In the genomic region with DNA sequence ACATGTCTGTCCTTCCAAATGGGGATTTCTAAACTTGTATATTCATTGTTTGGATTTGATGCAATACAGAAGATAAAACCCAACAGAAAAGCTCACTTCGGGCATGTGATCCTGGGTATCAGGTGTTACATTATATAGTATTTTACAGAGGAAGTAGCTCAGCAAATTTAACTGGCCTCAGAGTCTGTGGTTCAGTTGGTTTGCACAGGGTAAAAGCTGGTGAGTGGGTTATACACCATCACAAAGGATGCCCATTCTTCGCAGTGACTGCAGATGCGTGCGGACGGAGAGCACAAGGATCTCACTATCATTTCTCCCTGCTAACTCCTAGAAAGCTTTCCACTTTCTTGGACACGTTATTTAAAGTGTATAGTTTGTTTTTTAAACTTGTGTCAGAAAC, we compare ENCODE assay signal across 9 cellular contexts.
"Had no signal": no experiment of that assay in that cellular context is flagged by ENCODE, and none has a peak within 500 bp of the region (broad histone marks: within the 10 kb centered on the region; RNA-seq: fewer than 3 reads in every experiment).

No MANE protein-coding gene starts in this region.

- H2AFZ ChIP-seq: GM23338 had no signal

- H3K27ac Mint-ChIP-seq: GM23338, HFFc6 had no signal

- H3K27ac ChIP-seq: KMS-11 had no signal

- H3K4me3 ChIP-seq: GM23338, HAP-1 had no signal

- H3K4me2 ChIP-seq: GM23338, KMS-11 had no signal

- H3K9me3 Mint-ChIP-seq: GM23338, HFFc6 had no signal

- DNase-seq: HFFc6, Karpas-422, KBM-7 had no signal

- H3K9me3 ChIP-seq: HAP-1 had no signal

- H3K27me3 Mint-ChIP-seq: IgD-negative memory B cell had no signal

- H3K4me3 Mint-ChIP-seq: GM23338, HFFc6, IgD-negative memory B cell had no signal

- ATAC-seq: GM23338, HCT116, HepG2 had no signal
